ENCODE assay signal across 31 cellular contexts in genomic region chr10:25117757-25118156, GRCh38. TPM values are rescaled to one million over a fixed set of nuclear protein-coding genes. Genes with fewer than 3 reads are reported as not detected.
"Had no signal": no experiment of that assay in that cellular context is flagged by ENCODE, and none has a peak within 500 bp of the region (broad histone marks: within the 10 kb centered on the region; RNA-seq: fewer than 3 reads in every experiment).

No MANE protein-coding gene starts in this region.

- H3K4me1 Mint-ChIP-seq: memory B cell; stimulated activated effector memory CD8-positive, alpha-beta T cell treated with anti-CD3 and anti-CD28 coated beads, Interleukin-12 subunit alpha, Interleukin-12 subunit beta, amount 100 ng/mL, for 72 hours had no signal

- H3K9me3 ChIP-seq: esophagus squamous epithelium, gastrocnemius medialis, mucosa of descending colon, ovary, psoas muscle, sigmoid colon, stomach, thyroid gland, vagina had no signal

- H3K4me1 ChIP-seq: gastrocnemius medialis, psoas muscle had no signal

- H3K4me3 ChIP-seq: coronary artery, esophagus squamous epithelium, gastrocnemius medialis, lung, mucosa of descending colon, ovary, psoas muscle, sigmoid colon, stomach, thyroid gland, vagina had no signal

- H3K27ac ChIP-seq: coronary artery, esophagus squamous epithelium, gastrocnemius medialis, ovary, psoas muscle, sigmoid colon, stomach, thyroid gland, vagina had no signal

- H3K36me3 ChIP-seq: esophagus squamous epithelium, gastrocnemius medialis, ovary, sigmoid colon, stomach, thyroid gland, vagina had no signal

- FAIRE-seq: endometrium, keratinocyte had no signal

- H3K9me3 Mint-ChIP-seq: effector memory CD8-positive, alpha-beta T cell; memory B cell; natural killer cell treated with Interleukin-12 subunit alpha and Interleukin-12 subunit beta and Interleukin-15 and Interleukin-18, amount 100 ng/mL, for 72 hours; stimulated activated effector memory CD8-positive, alpha-beta T cell treated with anti-CD3 and anti-CD28 coated beads, Interleukin-12 subunit alpha, Interleukin-12 subunit beta, amount 100 ng/mL, for 72 hours had no signal

- H3K27me3 ChIP-seq: gastrocnemius medialis, ovary, sigmoid colon, thyroid gland, vagina had no signal

- H3K4me3 Mint-ChIP-seq: effector memory CD8-positive, alpha-beta T cell; memory B cell; naive B cell; natural killer cell treated with Interleukin-12 subunit alpha and Interleukin-12 subunit beta and Interleukin-15 and Interleukin-18, amount 100 ng/mL, for 72 hours; stimulated activated effector memory CD8-positive, alpha-beta T cell treated with anti-CD3 and anti-CD28 coated beads, Interleukin-12 subunit alpha, Interleukin-12 subunit beta, amount 100 ng/mL, for 72 hours had no signal

- DNase-seq: dermis blood vessel endothelial cell; effector memory CD8-positive, alpha-beta T cell; erythroblast; esophagus squamous epithelium; gastrocnemius medialis; head of caudate nucleus; mucosa of descending colon; naive B cell; occipital lobe; ovary; posterior cingulate gyrus; psoas muscle; right cardiac atrium; sigmoid colon; stimulated activated CD4-positive, alpha-beta T cell treated with anti-CD3 and anti-CD28 coated beads, Interleukin-2, amount 100 ng/mL, for 24 hours; stimulated activated CD4-positive, alpha-beta T cell treated with anti-CD3 and anti-CD28 coated beads, Interleukin-4, amount 100 ng/mL, for 24 hours; stimulated activated naive CD4-positive, alpha-beta T cell treated with Interleukin-2 at 50 U/mL for 16 hours; stomach; thyroid gland; trophoblast cell had no signal

- ATAC-seq: effector memory CD8-positive, alpha-beta T cell; gastrocnemius medialis; left lobe of liver; mucosa of descending colon; natural killer cell treated with Interleukin-12 subunit alpha and Interleukin-12 subunit beta and Interleukin-15 and Interleukin-18, amount 100 ng/mL, for 72 hours; psoas muscle; right cardiac atrium; stimulated activated effector memory CD8-positive, alpha-beta T cell treated with anti-CD3 and anti-CD28 coated beads, Interleukin-12 subunit alpha, Interleukin-12 subunit beta, amount 100 ng/mL, for 72 hours had no signal

- H3K27ac Mint-ChIP-seq: effector memory CD8-positive, alpha-beta T cell; memory B cell; naive B cell; natural killer cell treated with Interleukin-12 subunit alpha and Interleukin-12 subunit beta and Interleukin-15 and Interleukin-18, amount 100 ng/mL, for 72 hours; stimulated activated effector memory CD8-positive, alpha-beta T cell treated with anti-CD3 and anti-CD28 coated beads, Interleukin-12 subunit alpha, Interleukin-12 subunit beta, amount 100 ng/mL, for 72 hours had no signal

- H3K36me3 Mint-ChIP-seq: memory B cell; naive B cell; natural killer cell treated with Interleukin-12 subunit alpha and Interleukin-12 subunit beta and Interleukin-15 and Interleukin-18, amount 100 ng/mL, for 72 hours; stimulated activated effector memory CD8-positive, alpha-beta T cell treated with anti-CD3 and anti-CD28 coated beads, Interleukin-12 subunit alpha, Interleukin-12 subunit beta, amount 100 ng/mL, for 72 hours had no signal

RNA-seq across cellular contexts. Expression of gene GPR158, which starts 57.0 kb away (rescaled TPM):
- total RNA-seq: dermis blood vessel endothelial cell; esophagus squamous epithelium; glomerular endothelial cell; left lobe of liver; natural killer cell treated with Interleukin-12 subunit alpha and Interleukin-12 subunit beta and Interleukin-15 and Interleukin-18, amount 100 ng/mL, for 72 hours; renal cortical epithelial cell had no signal
